In the genomic region with DNA sequence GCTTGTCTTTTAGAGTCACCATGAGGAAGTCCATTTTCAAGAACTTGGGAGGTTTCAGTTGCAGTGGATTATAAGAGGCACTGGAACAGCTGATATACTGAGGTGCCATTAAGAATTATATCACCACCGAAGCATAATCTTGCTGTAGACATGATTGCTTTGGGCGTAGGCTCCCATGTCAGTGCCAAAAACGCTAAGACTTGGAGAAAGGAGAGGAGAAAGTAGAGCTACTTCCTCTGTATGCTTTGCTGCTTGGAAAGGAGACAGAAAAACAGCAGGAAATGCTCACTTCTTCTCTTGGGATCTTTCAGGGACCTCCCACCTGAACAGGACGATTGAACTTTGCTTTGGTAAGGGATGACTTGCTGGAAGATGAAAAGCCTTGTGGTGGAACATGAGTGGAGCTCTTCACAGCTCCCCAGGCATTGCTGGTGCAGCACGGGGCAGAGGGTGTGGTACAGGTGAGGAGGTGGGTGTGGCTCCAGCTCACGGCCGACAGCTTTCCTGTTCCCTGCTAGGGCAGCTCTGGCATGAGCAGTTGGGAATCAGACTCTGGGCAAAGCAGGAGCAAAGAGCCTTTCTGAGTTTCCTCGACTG, we compare ENCODE assay signal across 8 cellular contexts.
DNase-seq lines count a peak whose midpoint lies in the region; FAIRE-seq and TF ChIP-seq lines count a peak whose summit lies in the region.

No MANE protein-coding gene starts in this region.

- H2AK5ac ChIP-seq in mesenchymal stem cell (ENCODE audit: low read length, severe bottlenecking), result peak overlapping the region; percentile 95
- H2AK5ac ChIP-seq in neuronal stem cell (ENCODE audit: low read depth, low read length), result no peak overlapping the region

- H3K4me1 ChIP-seq in mesenchymal stem cell (ENCODE audit: control insufficient read depth, insufficient read depth, low read depth, low read length) (peaks cover 8% of the 10 kb centered on the region), neuronal stem cell (ENCODE audit: control insufficient read depth in 2 of 2, insufficient read depth in 1 of 2, low read depth in 1 of 2, low read length in 2 of 2) (peaks cover 0 to 2% of the 10 kb centered on the region in 2 donors)

- no peak overlapping the region for H4K91ac ChIP-seq in mesenchymal stem cell (ENCODE audit: low read length)
- no peak overlapping the region for H4K91ac ChIP-seq in neuronal stem cell (ENCODE audit: low read depth, low read length, poor library complexity)

- H3K4ac ChIP-seq in mesenchymal stem cell (ENCODE audit: low read depth in 1 of 2, low read length in 2 of 2) (no peak overlapping the region), neuronal stem cell (ENCODE audit: low read length) (no peak overlapping the region)

- peak overlapping the region; percentile 77 for H2BK5ac ChIP-seq in mesenchymal stem cell (ENCODE audit: low read depth, low read length, poor library complexity, severe bottlenecking)
- H2BK5ac ChIP-seq in neuronal stem cell (ENCODE audit: low read length), result no peak overlapping the region

- H2BK120ac ChIP-seq in mesenchymal stem cell (ENCODE audit: low read depth, low read length) (no peak overlapping the region), neuronal stem cell (ENCODE audit: low read depth, low read length) (no peak overlapping the region)

- no peaks in the 10 kb centered on the region for H3K9me3 ChIP-seq in mesenchymal stem cell (ENCODE audit: control insufficient read depth, low read length)
- H3K9me3 ChIP-seq in neuronal stem cell (replicated peaks in 1 of 2; ENCODE audit: control insufficient read depth in 2 of 2, insufficient read depth in 1 of 2, low read depth in 1 of 2, low read length in 2 of 2), result no peaks in the 10 kb centered on the region

- no peak overlapping the region for H2BK15ac ChIP-seq in mesenchymal stem cell (ENCODE audit: low read depth, poor library complexity, severe bottlenecking)
- no peak overlapping the region for H2BK15ac ChIP-seq in neuronal stem cell (ENCODE audit: low read length)

- no peak overlapping the region for H3K23ac ChIP-seq in mesenchymal stem cell (ENCODE audit: low read length in 2 of 2)
- no peak overlapping the region for H3K23ac ChIP-seq in neuronal stem cell (ENCODE audit: low read depth, low read length, poor library complexity)

- H3K27ac ChIP-seq in mesenchymal stem cell (ENCODE audit: low read length, poor library complexity, severe bottlenecking) (peak overlapping the region; percentile 89), neuronal stem cell (replicated peaks; ENCODE audit: low read length) (no peak overlapping the region)

- TF ChIP-seq RAD21 in Ishikawa (IDR thresholded peaks at IDR 0.05; ENCODE audit: low read depth), result peak; percentile 30

- H3K18ac ChIP-seq in mesenchymal stem cell (ENCODE audit: low read depth in 1 of 2, low read length in 2 of 2) (peak overlapping the region in 1 of 2 experiments; percentile 67), neuronal stem cell (ENCODE audit: low read length) (no peak overlapping the region)

- H3K9ac ChIP-seq in mesenchymal stem cell (ENCODE audit: low read length), result peak overlapping the region; percentile 76
- H3K9ac ChIP-seq in neuronal stem cell (ENCODE audit: low read depth, low read length, poor library complexity), result no peak overlapping the region

- DNase-seq in A172 (ENCODE audit: low spot score) (peak; percentile 38), bronchial epithelial cell (ENCODE audit: low read depth) (peak; percentile 80), mesenchymal stem cell (peak; percentile 6), T-helper 1 cell (no peak), NCI-H82 treated with DMSO at 0.1 percent for 48 hours (lab: John Stamatoyannopoulos, UW; ENCODE audit: unreplicated experiment) (no peak), neuronal stem cell (ENCODE audit: low spot score) (no peak)
- DNase-seq in activated CD8-positive, alpha-beta memory T cell treated with anti-CD3 and anti-CD28 coated beads, Interleukin-2, amount 50 U/mL, for 4 hours, result no peak

- no peak overlapping the region for H4K8ac ChIP-seq in mesenchymal stem cell (ENCODE audit: low read length)
- H4K8ac ChIP-seq in neuronal stem cell (ENCODE audit: low read depth, low read length), result no peak overlapping the region

- H2BK12ac ChIP-seq in mesenchymal stem cell (ENCODE audit: low read length in 2 of 2) (peak overlapping the region in 1 of 2 experiments; percentile 73), neuronal stem cell (ENCODE audit: low read length) (no peak overlapping the region)

- H3K79me1 ChIP-seq in mesenchymal stem cell (replicated peaks; ENCODE audit: low read length, poor library complexity, severe bottlenecking), result no peaks in the 10 kb centered on the region
- H3K79me1 ChIP-seq in neuronal stem cell (ENCODE audit: low read depth, low read length), result no peaks in the 10 kb centered on the region

- H3K14ac ChIP-seq in mesenchymal stem cell (ENCODE audit: low read length in 2 of 2), result peak overlapping the region in 1 of 2 experiments; percentile 90
- H3K14ac ChIP-seq in neuronal stem cell (ENCODE audit: low read length), result no peak overlapping the region

- no peak for TF ChIP-seq CTCF in bronchial epithelial cell (IDR thresholded peaks at IDR 0.05; ENCODE audit: insufficient read depth, low read length, severe bottlenecking)

- H3K36me3 ChIP-seq in bronchial epithelial cell (ENCODE audit: control insufficient read depth, insufficient read depth, low read length) (no peaks in the 10 kb centered on the region), mesenchymal stem cell (ENCODE audit: control insufficient read depth in 1 of 2, insufficient read depth in 2 of 2, low read depth in 1 of 2, low read length in 2 of 2) (no peaks in the 10 kb centered on the region), neuronal stem cell (replicated peaks in 1 of 2; ENCODE audit: control insufficient read depth in 2 of 2, insufficient read depth in 2 of 2, low read length in 2 of 2) (no peaks in the 10 kb centered on the region)

- H2AFZ ChIP-seq in mesenchymal stem cell (ENCODE audit: low read depth, low read length), result no peak overlapping the region
- no peak overlapping the region for H2AFZ ChIP-seq in neuronal stem cell (ENCODE audit: low read length)

- peak; percentile 90 for FAIRE-seq in bronchial epithelial cell (lab: Jason Lieb, UNC)

- TF ChIP-seq EP300 in Ishikawa (IDR thresholded peaks at IDR 0.05; ENCODE audit: borderline replicate concordance), result peak; percentile 59

- H3K4me2 ChIP-seq in mesenchymal stem cell (ENCODE audit: low read length, poor library complexity, severe bottlenecking), result no peak overlapping the region
- no peak overlapping the region for H3K4me2 ChIP-seq in neuronal stem cell (ENCODE audit: insufficient read depth, low read length, poor library complexity, severe bottlenecking)

- H3K4me3 ChIP-seq in bronchial epithelial cell (ENCODE audit: low read depth, low read length), result no peak overlapping the region
- H3K4me3 ChIP-seq in mesenchymal stem cell (ENCODE audit: insufficient read depth in 1 of 2, low read depth in 1 of 2, low read length in 2 of 2), result peak overlapping the region in 1 of 2 experiments; percentile 54
- H3K4me3 ChIP-seq in neuronal stem cell (ENCODE audit: low read length in 2 of 2), result no peak overlapping the region

- H3K27me3 ChIP-seq in bronchial epithelial cell (ENCODE audit: control insufficient read depth, insufficient read depth, low read length) (no peaks in the 10 kb centered on the region), mesenchymal stem cell (ENCODE audit: control insufficient read depth in 1 of 2, insufficient read depth in 1 of 2, low read length in 2 of 2) (no peaks in the 10 kb centered on the region), neuronal stem cell (ENCODE audit: control insufficient read depth in 3 of 3, insufficient read depth in 3 of 3, low read depth in 1 of 3, low read length in 3 of 3) (no peaks in the 10 kb centered on the region)

- WGBS in mesenchymal stem cell, result 71% methylated on average over 8 of the region's 8 CpGs
- WGBS in neuronal stem cell (ENCODE audit: extremely low coverage in 2 of 2, insufficient read length in 2 of 2, insufficient replicate concordance in 1 of 2), 2 donors, result no CpG with 5 or more reads among the region's 8 CpGs

TF ChIP-seq in Ishikawa, 13 proteins besides CTCF, POLR2A, EP300 and RAD21 (continues in another document):
- TF ChIP-seq TAF1 (IDR thresholded peaks at IDR 0.05; ENCODE audit: low read depth) (peak; percentile 58; the same call in 1 of the 2 replicates), TEAD4 (IDR thresholded peaks at IDR 0.05) (peak; percentile 51), USF1 (IDR thresholded peaks at IDR 0.05) (peak; percentile 19; the same call in 1 of the 2 replicates), TCF12 (IDR thresholded peaks at IDR 0.05; ENCODE audit: low read depth) (peak; percentile 76), YY1 (IDR thresholded peaks at IDR 0.05; ENCODE audit: low read depth) (0 out of 2 replicates have a peak, but pooled peaks have one; percentile 44), MAX (IDR thresholded peaks at IDR 0.05) (peak; percentile 85), NFIC (IDR thresholded peaks at IDR 0.05) (peak; percentile 68; the same call in 1 of the 2 replicates), CEBPB (IDR thresholded peaks at IDR 0.05) (no peak)

Comparison
In these comparisons a context has a peak if more than half of its experiments do, and no peak if none do; other contexts are left out.
1. DNase-seq: peak in A172 (single experiment), bronchial epithelial cell (single experiment) and mesenchymal stem cell (single experiment); none in activated CD8-positive, alpha-beta memory T cell treated with anti-CD3 and anti-CD28 coated beads, Interleukin-2, amount 50 U/mL, for 4 hours (single experiment), T-helper 1 cell (0 of 5), NCI-H82 treated with DMSO at 0.1 percent for 48 hours (single experiment) and neuronal stem cell (single experiment).